1 cellular context compared by ENCODE assay signal in the genomic region with DNA sequence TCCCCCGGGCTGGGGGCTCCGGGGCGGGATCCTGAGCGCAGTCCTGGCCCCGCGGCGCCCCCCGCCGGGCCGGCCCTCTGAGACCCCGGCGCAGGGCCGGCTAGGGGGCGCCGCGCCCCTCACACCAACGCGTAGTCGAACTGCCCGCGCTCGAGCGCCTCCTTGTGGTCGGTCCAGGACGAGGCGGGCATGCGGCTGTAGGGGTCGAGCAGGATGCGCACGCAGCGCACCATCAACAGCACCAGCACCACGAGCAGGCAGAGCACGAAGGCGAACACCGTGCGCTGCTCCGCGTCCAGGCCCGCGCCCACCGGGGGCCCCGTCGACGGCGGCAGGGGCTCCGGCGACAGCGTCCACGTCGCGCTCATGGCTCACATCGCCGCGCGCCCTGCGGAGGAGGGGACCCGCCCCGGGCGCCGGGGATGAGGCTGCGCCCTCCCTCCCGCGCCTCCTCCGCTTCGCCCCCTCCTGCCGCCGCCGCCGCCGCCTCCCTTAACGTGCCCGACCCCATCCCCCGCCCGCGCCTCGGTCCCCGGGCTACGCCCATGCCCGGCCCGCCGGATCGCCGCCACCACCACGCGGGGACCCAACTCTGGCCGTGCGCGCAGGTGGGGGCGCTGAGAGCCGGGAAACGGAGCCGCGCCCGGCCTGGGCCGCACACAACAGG.
TF ChIP-seq lines count a peak whose summit lies in the region.

No MANE protein-coding gene starts in this region.

TF ChIP-seq in K562, 482 proteins besides CTCF, POLR2A, EP300 and RAD21 (continued from another document):
- TF ChIP-seq TFAP4 (CRISPR knock-in tag; IDR thresholded peaks at IDR 0.05; ENCODE audit: borderline replicate concordance) (peak; percentile 75), HNRNPK (IDR thresholded peaks at IDR 0.05; ENCODE audit: low read depth, low read length, poor library complexity, severe bottlenecking) (peak; percentile 11), TOE1 (IDR thresholded peaks at IDR 0.05; ENCODE audit: borderline replicate concordance) (no peak), TOE1 (CRISPR knock-in tag; IDR thresholded peaks at IDR 0.05; ENCODE audit: borderline replicate concordance, low read depth) (peak; percentile 94; the same call in 1 of the 2 replicates), SMAD4 (CRISPR knock-in tag; conservative IDR thresholded peaks at IDR 0.05) (0 out of 2 replicates have a peak, but pooled peaks have one; percentile 20), PTBP1 (IDR thresholded peaks at IDR 0.05; ENCODE audit: low read depth, low read length) (0 out of 2 replicates have a peak, but pooled peaks have one; percentile 19), ZNF133 (CRISPR knock-in tag; IDR thresholded peaks at IDR 0.05) (no peak), GATAD2B (IDR thresholded peaks at IDR 0.05; ENCODE audit: borderline replicate concordance) (peak; percentile 82), EGR1 (conservative IDR thresholded peaks at IDR 0.05) (no peak; the same call in 1 of the 2 replicates), SP1 (CRISPR knock-in tag; IDR thresholded peaks at IDR 0.05) (peak; percentile 69; the same call in 1 of the 2 replicates)
TF ChIP-seq in K562: peak in this region for 95.
